Comparison of ENCODE assay signal across 23 cellular contexts in genomic region chr20:36109251-36109947, GRCh38. TPM values are rescaled to one million over a fixed set of nuclear protein-coding genes. Genes with fewer than 3 reads are reported as not detected.
"Had no signal": no experiment of that assay in that cellular context is flagged by ENCODE, and none has a peak within 500 bp of the region (broad histone marks: within the 10 kb centered on the region; RNA-seq: fewer than 3 reads in every experiment).

No MANE protein-coding gene starts in this region.

- H3K9me3 Mint-ChIP-seq: activated naive CD4-positive, alpha-beta T cell treated with anti-CD3 and anti-CD28 coated beads, Interleukin-2, amount 50 U/mL, for 24 hours; activated T-helper 1 cell treated with anti-CD3 and anti-CD28 coated beads, Interleukin-12 subunit alpha, Interleukin-12 subunit beta, Interleukin-2, Interleukin-4 antibody, amounts not matched to agents 30 ng/mL and 10 ng/mL and 1 ng/mL, durations not matched to agents 14 hours and 24 hours and 36 hours; T-helper 1 cell treated with Interleukin-12 subunit alpha and Interleukin-12 subunit beta and Interleukin-4 antibody, amounts not matched to agents 30 μg/mL and 1 μg/mL, for 36 hours had no signal

- H3K4me3 ChIP-seq: ascending aorta, body of pancreas, Peyer's patch had no signal

- H3K27ac ChIP-seq: ascending aorta, Peyer's patch had no signal

- H3K27ac Mint-ChIP-seq: activated CD8-positive, alpha-beta T cell treated with anti-CD3 and anti-CD28 coated beads, Interleukin-2, amount 10 ng/mL, durations not matched to agents 7 days and 5 days; activated naive CD4-positive, alpha-beta T cell treated with anti-CD3 and anti-CD28 coated beads, Interleukin-2, amount 50 U/mL, for 24 hours; activated T-helper 1 cell treated with anti-CD3 and anti-CD28 coated beads, Interleukin-12 subunit alpha, Interleukin-12 subunit beta, Interleukin-2, Interleukin-4 antibody, amounts not matched to agents 30 ng/mL and 10 ng/mL and 1 ng/mL, durations not matched to agents 14 hours and 24 hours and 36 hours; T-helper 1 cell treated with Interleukin-12 subunit alpha and Interleukin-12 subunit beta and Interleukin-4 antibody, amounts not matched to agents 30 μg/mL and 1 μg/mL, for 36 hours had no signal

- H3K36me3 ChIP-seq: ascending aorta, Peyer's patch had no signal

- H3K9me3 ChIP-seq: ascending aorta, body of pancreas, Peyer's patch had no signal

- H3K4me1 Mint-ChIP-seq: activated naive CD4-positive, alpha-beta T cell treated with anti-CD3 and anti-CD28 coated beads, Interleukin-2, amount 50 U/mL, for 24 hours had no signal

- DNase-seq: activated CD4-positive, alpha-beta T cell treated with anti-CD3 and anti-CD28 coated beads for 48 hours; activated CD4-positive, alpha-beta T cell treated with anti-CD3 and anti-CD28 coated beads, Interleukin-2, amount 50 U/mL, for 4 hours; activated CD4-positive, CD25-positive, alpha-beta regulatory T cell treated with anti-CD3 and anti-CD28 coated beads, Interleukin-2, amount 50 U/mL, for 72 hours; activated CD8-positive, alpha-beta memory T cell treated with anti-CD3 and anti-CD28 coated beads, Interleukin-2, amount 50 U/mL, for 48 hours; activated CD8-positive, alpha-beta T cell treated with anti-CD3 and anti-CD28 coated beads, Interleukin-2, amount 10 ng/mL, durations not matched to agents 7 days and 5 days; activated effector memory CD4-positive, alpha-beta T cell treated with Interleukin-2 at 50 U/mL for 16 hours; activated naive CD4-positive, alpha-beta T cell; activated T-cell treated with anti-CD3 and anti-CD28 coated beads, Interleukin-2, amount 50 U/mL, for 1 hour; amniotic stem cell; body of pancreas; central memory CD4-positive, alpha-beta T cell; NCI-H1105; NCI-H1436 treated with DMSO at 0.1 percent for 48 hours; NCI-H187; NCI-H2081; NCI-H510A treated with DMSO at 0.1 percent for 48 hours; Peyer's patch; SHP77 treated with DMSO at 0.1 percent for 48 hours had no signal

- H3K4me3 Mint-ChIP-seq: activated CD8-positive, alpha-beta T cell treated with anti-CD3 and anti-CD28 coated beads, Interleukin-2, amount 10 ng/mL, durations not matched to agents 7 days and 5 days; activated naive CD4-positive, alpha-beta T cell treated with anti-CD3 and anti-CD28 coated beads, Interleukin-2, amount 50 U/mL, for 24 hours; activated T-helper 1 cell treated with anti-CD3 and anti-CD28 coated beads, Interleukin-12 subunit alpha, Interleukin-12 subunit beta, Interleukin-2, Interleukin-4 antibody, amounts not matched to agents 30 ng/mL and 10 ng/mL and 1 ng/mL, durations not matched to agents 14 hours and 24 hours and 36 hours; T-helper 1 cell treated with Interleukin-12 subunit alpha and Interleukin-12 subunit beta and Interleukin-4 antibody, amounts not matched to agents 30 μg/mL and 1 μg/mL, for 36 hours had no signal

- H3K27me3 ChIP-seq: ascending aorta, body of pancreas, Peyer's patch had no signal

- H3K36me3 Mint-ChIP-seq: activated naive CD4-positive, alpha-beta T cell treated with anti-CD3 and anti-CD28 coated beads, Interleukin-2, amount 50 U/mL, for 24 hours had no signal

- H3K4me1 ChIP-seq: ascending aorta had no signal

- H3K27me3 Mint-ChIP-seq: activated naive CD4-positive, alpha-beta T cell treated with anti-CD3 and anti-CD28 coated beads, Interleukin-2, amount 50 U/mL, for 24 hours had no signal

- FAIRE-seq: bronchial epithelial cell had no signal

- ATAC-seq: activated CD8-positive, alpha-beta T cell treated with anti-CD3 and anti-CD28 coated beads, Interleukin-2, amount 10 ng/mL, durations not matched to agents 7 days and 5 days; body of pancreas had no signal

RNA-seq across cellular contexts. Expression of gene EPB41L1, which starts 45.1 kb away (rescaled TPM):
- total RNA-seq: activated CD8-positive, alpha-beta T cell treated with anti-CD3 and anti-CD28 coated beads, Interleukin-2, amount 10 ng/mL, durations not matched to agents 7 days and 5 days had no signal
